ENCODE assay signal across 14 cellular contexts in genomic region chr11:68827733-68828132, GRCh38. TPM values are rescaled to one million over a fixed set of nuclear protein-coding genes. Genes with fewer than 3 reads are reported as not detected.
A peak's percentile ranks its signal among the peaks of the same experiment; 100 is the strongest.
DNase-seq lines count a peak whose midpoint lies in the region; ATAC-seq, FAIRE-seq and TF ChIP-seq lines count a peak whose summit lies in the region.
"Had no signal": no experiment of that assay in that cellular context is flagged by ENCODE, and none has a peak within 500 bp of the region (broad histone marks: within the 10 kb centered on the region; RNA-seq: fewer than 3 reads in every experiment).

No MANE protein-coding gene starts in this region.

- no peak overlapping the region for H2BK15ac ChIP-seq in H1 (ENCODE audit: low read length)

- peak overlapping the region; percentile 59 for H4K8ac ChIP-seq in H1 (ENCODE audit: extremely low read depth, insufficient read depth, low read length)

- H3K4me1 ChIP-seq in PC-3 (ENCODE audit: insufficient read depth, low read length) (peaks cover 8% of the 10 kb centered on the region), H1 (replicated peaks in 1 of 4; ENCODE audit: control insufficient read depth in 3 of 4, insufficient read depth in 4 of 4, low read length in 3 of 4) (peaks cover 3 to 12% (median 9%) of the 10 kb centered on the region in 4 experiments), uterus (peaks cover 3 to 7% of the 10 kb centered on the region in 2 donors)

- ATAC-seq in PC-3 = peak; percentile 39; the same call in 1 of the 2 replicates
- peak; percentile 30 to 38 for ATAC-seq in stimulated activated naive B cell treated with anti-CD40 and anti-IgM and Interleukin-4, amounts not matched to agents 10 μg/mL and 1 μg/mL and 100 μg/mL, for 72 hours (replicated peaks)
- ATAC-seq: left colon had no signal

- 0 out of 2 replicates have a peak, but pooled peaks cover 5% of the 10 kb centered on the region for H3K36me3 ChIP-seq in PC-3 (ENCODE audit: low read depth, low read length)
- no peaks in the 10 kb centered on the region for H3K36me3 ChIP-seq in H1 (ENCODE audit: control insufficient read depth in 2 of 4, insufficient read depth in 4 of 4, low read length in 3 of 4)
- no peaks in the 10 kb centered on the region for H3K36me3 ChIP-seq in uterus

- no peak overlapping the region for H2BK5ac ChIP-seq in H1 (ENCODE audit: low read depth, low read length)

- POLR2A ChIA-PET in PC-3 (lab: Charles Lee; ENCODE audit: unreplicated experiment) (no interaction called here), H1 (lab: Charles Lee; ENCODE audit: partially characterized antibody) (interaction anchor here (1.5 to 4.1 kb wide), 2 partner anchors 10 to 16 kb away, joined by 4 to 11 read pairs; partner anchors contain the start of gene CPT1A)

- peak overlapping the region; percentile 94 for H3K27ac Mint-ChIP-seq in stimulated activated naive B cell treated with anti-CD40 and anti-IgM and Interleukin-4, amounts not matched to agents 10 μg/mL and 1 μg/mL and 100 μg/mL, for 72 hours
- H3K27ac Mint-ChIP-seq: nephron had no signal

- TF ChIP-seq RAD21 in H1 (IDR thresholded peaks at IDR 0.05 in 1 of 2, conservative IDR thresholded peaks at IDR 0.05 in 1 of 2; ENCODE audit: low read depth in 2 of 2, low read length in 2 of 2) = no peak

- no peak overlapping the region for H4K5ac ChIP-seq in H1 (ENCODE audit: insufficient read length, low read depth, low read length)

- 92% methylated on average over 8 of the region's 8 CpGs; no CpG with 5 or more reads in 1 of the 2 experiments for WGBS in H1 (ENCODE audit: extremely low coverage in 1 of 2, insufficient coverage in 1 of 2, insufficient read length in 1 of 2, insufficient replicate concordance in 2 of 2, low coverage in 1 of 2, low lambda C conversion rate in 2 of 2, missing lambda C conversion rate in 1 of 2), 2 experiments

- H3K79me2 ChIP-seq in PC-3 (ENCODE audit: low read length) = peaks cover 59% of the 10 kb centered on the region
- no peaks in the 10 kb centered on the region for H3K79me2 ChIP-seq in H1 (ENCODE audit: control insufficient read depth in 1 of 2, insufficient read depth in 2 of 2, low read length in 2 of 2)

- TF ChIP-seq CTCF in GM12872 (IDR thresholded peaks at IDR 0.05; ENCODE audit: insufficient read depth, low read depth, low read length) = 0 out of 3 replicates have a peak, but pooled peaks have one; percentile 21
- peak; percentile 17; the same call in 1 of the 2 replicates for TF ChIP-seq CTCF in PC-3 (conservative IDR thresholded peaks at IDR 0.05; ENCODE audit: low read depth, low read length)
- no peak for TF ChIP-seq CTCF in H1 (IDR thresholded peaks at IDR 0.05; ENCODE audit: control extremely low read depth in 1 of 3, insufficient read depth in 1 of 3, low read depth in 1 of 3, low read length in 3 of 3)
- TF ChIP-seq CTCF in uterus (IDR thresholded peaks at IDR 0.05) = no peak
- no peak for TF ChIP-seq CTCF in coronary artery (IDR thresholded peaks at IDR 0.05)

- peak overlapping the region; percentile 1; the same call in 1 of the 2 replicates for H3K18ac ChIP-seq in H1 (ENCODE audit: extremely low read depth, low read length)

- no peak overlapping the region for H3K14ac ChIP-seq in H1 (ENCODE audit: insufficient read length)

- H3F3A ChIP-seq in PC-3 (ENCODE audit: low read length, unreplicated experiment) = no peaks in the 10 kb centered on the region

- H3K4ac ChIP-seq in H1 (replicated peaks; ENCODE audit: insufficient read length, low read depth, low read length) = no peak overlapping the region

- no peak overlapping the region for H2BK20ac ChIP-seq in H1 (ENCODE audit: low read length)

- H3K27ac ChIP-seq in PC-3 (ENCODE audit: low read length) (no peak overlapping the region), H1 (ENCODE audit: low read depth, low read length) (no peak overlapping the region), uterus (no peak overlapping the region), coronary artery (no peak overlapping the region)

- H3K4me2 ChIP-seq in PC-3 (ENCODE audit: low read length) = no peak overlapping the region
- H3K4me2 ChIP-seq in H1 (ENCODE audit: insufficient read depth in 1 of 2, low read depth in 2 of 2, low read length in 2 of 2) = no peak overlapping the region

- H3K79me1 ChIP-seq in H1 (ENCODE audit: low read depth, low read length) = 0 out of 2 replicates have a peak, but pooled peaks cover 3% of the 10 kb centered on the region

- H3K9me2 ChIP-seq in PC-3 (replicated peaks; ENCODE audit: low read length) = no peaks in the 10 kb centered on the region

- H4K91ac ChIP-seq in H1 (replicated peaks; ENCODE audit: insufficient read length, low read length) = no peak overlapping the region

- no peak overlapping the region for H2AK5ac ChIP-seq in H1 (ENCODE audit: low read depth, low read length)

- no peaks in the 10 kb centered on the region for H3K23me2 ChIP-seq in H1 (ENCODE audit: low read depth, low read length)

- DNase-seq in PC-3 = no peak
- DNase-seq in H1 (ENCODE audit: low read depth in 1 of 2, low spot score in 2 of 2) = no peak
- DNase-seq in stimulated activated naive B cell treated with anti-CD40 and anti-IgM and Interleukin-4, amounts not matched to agents 10 μg/mL and 1 μg/mL and 100 μg/mL, for 72 hours = no peak
- no peak for DNase-seq in globus pallidus (ENCODE audit: low spot score)
- no peak for DNase-seq in uterus
- no peak for DNase-seq in DMS 273 (lab: John Stamatoyannopoulos, UW; ENCODE audit: unreplicated experiment)
- no peak for DNase-seq in coronary artery (ENCODE audit: low spot score)
- DNase-seq: cerebellar nuclear complex, NCI-H1436, NCI-H69, sigmoid colon had no signal

- H3K36me3 Mint-ChIP-seq in stimulated activated naive B cell treated with anti-CD40 and anti-IgM and Interleukin-4, amounts not matched to agents 10 μg/mL and 1 μg/mL and 100 μg/mL, for 72 hours = peaks cover 8 to 16% of the 10 kb centered on the region in 2 donors

- TF ChIP-seq POLR2A in H1 (IDR thresholded peaks at IDR 0.05; ENCODE audit: control extremely low read depth in 1 of 2, low read depth in 2 of 2, low read length in 2 of 2) (no peak), uterus (IDR thresholded peaks at IDR 0.05) (no peak)

- no peak for FAIRE-seq in H1 (lab: Jason Lieb, UNC)

- no peak for TF ChIP-seq EP300 in H1 (IDR thresholded peaks at IDR 0.05; ENCODE audit: borderline replicate concordance in 1 of 2, low read depth in 2 of 2, low read length in 2 of 2)

- H4K20me1 ChIP-seq in PC-3 (ENCODE audit: low read length) (no peaks in the 10 kb centered on the region), H1 (replicated peaks in 1 of 2; ENCODE audit: control insufficient read depth in 1 of 2, insufficient read depth in 2 of 2, low read length in 2 of 2) (no peaks in the 10 kb centered on the region)

- no peaks in the 10 kb centered on the region for H3K9me3 ChIP-seq in PC-3 (ENCODE audit: low read length)
- no peaks in the 10 kb centered on the region for H3K9me3 ChIP-seq in H1 (ENCODE audit: insufficient read depth in 2 of 2, low read depth in 1 of 2, low read length in 1 of 2)
- H3K9me3 ChIP-seq in uterus = no peaks in the 10 kb centered on the region
- H3K9me3 ChIP-seq: sigmoid colon had no signal

- H3K27me3 ChIP-seq in PC-3 (ENCODE audit: low read length) (no peaks in the 10 kb centered on the region), H1 (replicated peaks in 1 of 4; ENCODE audit: control insufficient read depth in 3 of 4, extremely low read depth in 1 of 4, insufficient read depth in 3 of 4, low read length in 3 of 4) (no peaks in the 10 kb centered on the region), uterus (no peaks in the 10 kb centered on the region)
- H3K27me3 ChIP-seq: sigmoid colon had no signal

- BruUV-seq in PC-3 (replicated peaks; lab: Mats Ljungman, UMichigan) = no TSS peak

- no peak overlapping the region for H3K56ac ChIP-seq in H1 (replicated peaks; ENCODE audit: insufficient read length, low read depth, low read length)

- H3K23ac ChIP-seq in H1 (ENCODE audit: insufficient read length) = no peak overlapping the region

- no peak overlapping the region for H3K4me3 ChIP-seq in PC-3 (ENCODE audit: low read length)
- H3K4me3 ChIP-seq in H1 (ENCODE audit: extremely low read depth in 1 of 4, insufficient read depth in 2 of 4, low read depth in 3 of 4, low read length in 4 of 4) = no peak overlapping the region
- H3K4me3 ChIP-seq in uterus = no peak overlapping the region
- no peak overlapping the region for H3K4me3 ChIP-seq in coronary artery
- H3K4me3 ChIP-seq: sigmoid colon had no signal

- H3K9me3 Mint-ChIP-seq in stimulated activated naive B cell treated with anti-CD40 and anti-IgM and Interleukin-4, amounts not matched to agents 10 μg/mL and 1 μg/mL and 100 μg/mL, for 72 hours = no peaks in the 10 kb centered on the region
- H3K9me3 Mint-ChIP-seq: nephron had no signal

- no peak overlapping the region for H2BK12ac ChIP-seq in H1 (ENCODE audit: low read depth, low read length)

- no peak overlapping the region for H3K9ac ChIP-seq in PC-3 (ENCODE audit: low read length)
- H3K9ac ChIP-seq in H1 (replicated peaks in 1 of 4; ENCODE audit: extremely low read depth in 1 of 4, low read depth in 3 of 4, low read length in 3 of 4) = no peak overlapping the region

- CTCF ChIA-PET in PC-3 (lab: Charles Lee) (no interaction called here), H1 (lab: Charles Lee; ENCODE audit: partially characterized antibody) (interaction anchor here (0.6 to 2.4 kb wide), 8 partner anchors 9 to 322 kb away, joined by 3 to 7 read pairs (median 4); no protein-coding TSS in a partner anchor)

- H3K27me3 Mint-ChIP-seq in stimulated activated naive B cell treated with anti-CD40 and anti-IgM and Interleukin-4, amounts not matched to agents 10 μg/mL and 1 μg/mL and 100 μg/mL, for 72 hours = no peaks in the 10 kb centered on the region

- peaks cover 39 to 62% of the 10 kb centered on the region in 2 donors for H3K4me1 Mint-ChIP-seq in stimulated activated naive B cell treated with anti-CD40 and anti-IgM and Interleukin-4, amounts not matched to agents 10 μg/mL and 1 μg/mL and 100 μg/mL, for 72 hours

- no peak overlapping the region for H2BK120ac ChIP-seq in H1 (replicated peaks; ENCODE audit: low read depth, low read length)

- H2AFZ ChIP-seq in PC-3 (ENCODE audit: low read length) (no peak overlapping the region), H1 (ENCODE audit: low read length) (no peak overlapping the region)

- H3K4me3 Mint-ChIP-seq in stimulated activated naive B cell treated with anti-CD40 and anti-IgM and Interleukin-4, amounts not matched to agents 10 μg/mL and 1 μg/mL and 100 μg/mL, for 72 hours = peak overlapping the region; percentile 68 to 75
- H3K4me3 Mint-ChIP-seq: nephron had no signal

- intact Hi-C loops in PC-3 (cut with micrococcal nuclease) = no loop called here
- intact Hi-C loops in uterus (cut with DNase I; ENCODE audit: low total_unique reads) = no loop called here

RNA-seq across cellular contexts. Expression of gene CPT1A, which starts 14.0 kb away (rescaled TPM):
- 38.1 and 53.2 TPM in 2 replicates for total RNA-seq in PC-3 (2014; rRNA removed)
- 9.6 and 12.2 TPM in 2 replicates for total RNA-seq in H1 (2021; fragmentation: NEBNext Ultra II Directional; extraction: Animal tissue kit (Norgen Biotek cat#: 25700))
- polyA plus RNA-seq in H1 (2011; rRNA removed) = 2.9 and 3.8 TPM in 2 replicates
- 3.0 TPM for polyA plus RNA-seq in H1 (2011; cell fraction: cytosol; rRNA removed)
- 5.9 TPM for polyA plus RNA-seq in H1 (2011; cell fraction: nucleus; rRNA removed)
- polyA plus RNA-seq in H1 (2012, experiment 1 of 2) = 5.4 to 7.2 TPM (median 6.1 TPM) in 4 replicates
- polyA plus RNA-seq in H1 (2012, experiment 2 of 2) = 2.6 TPM
- 9.5 TPM for polyA plus RNA-seq in H1 (2013, experiment 1 of 2)
- 10.8 TPM for polyA plus RNA-seq in H1 (2013, experiment 2 of 2)
- 9.7 and 10.9 TPM in 2 replicates for polyA minus RNA-seq in H1 (2011; rRNA and poly(A)+ RNA removed)
- 5.1 TPM for polyA minus RNA-seq in H1 (2011; cell fraction: cytosol; rRNA and poly(A)+ RNA removed)
- 6.4 TPM for polyA minus RNA-seq in H1 (2011; cell fraction: nucleus; rRNA and poly(A)+ RNA removed)
- total RNA-seq in uterus = 100 to 1,000 TPM in 2 of 4 donors, 10 to 100 TPM in 2; 27.2 to 125 (median 67.9) TPM

Comparison
In these comparisons a context has a peak if more than half of its experiments do, and no peak if none do; other contexts are left out.
1. CTCF ChIP-seq: peak in GM12872 (single experiment) and PC-3 (single experiment); none in H1 (0 of 3), uterus (0 of 4) and coronary artery (single experiment).